Comparison of ENCODE assay signal across 8 cellular contexts in genomic region chr1:143709606-143710259, GRCh38.
DNase-seq lines count a peak whose midpoint lies in the region; ATAC-seq and TF ChIP-seq lines count a peak whose summit lies in the region.
"Not testable (repeated sequence)": the region's sequence is repeated elsewhere in the genome, so short reads cannot be mapped to it uniquely, and the experiment has no call there.

No MANE protein-coding gene starts in this region.

- ATAC-seq in HG02885 (IDR thresholded peaks at IDR 0.05; ENCODE audit: poor library complexity, unreplicated experiment), result peak; percentile 44
- ATAC-seq in mucosa of descending colon, result peak; percentile 63

- intact Hi-C loops in A673 (cut with micrococcal nuclease; ENCODE audit: unreplicated experiment), result loop anchor here (10.0 kb wide), 1 partner anchor 65 kb away; no protein-coding TSS in a partner anchor
- intact Hi-C loops in adrenal gland (cut with DNase I); mucosa of descending colon (cut with DNase I, micrococcal nuclease): not testable (repeated sequence)

- H3K4me3 ChIP-seq in A673 (ENCODE audit: low read depth, low read length, poor library complexity, severe bottlenecking); adrenal gland; fibroblast of the aortic adventitia (ENCODE audit: low read depth, low read length); mucosa of descending colon: not testable (repeated sequence)

- peak; percentile 57 for TF ChIP-seq CTCF in A673 (conservative IDR thresholded peaks at IDR 0.05; ENCODE audit: low read depth, low read length)
- peak in 5 of 6 experiments; percentile 21 to 63 (median 29) for TF ChIP-seq CTCF in adrenal gland (IDR thresholded peaks at IDR 0.05)
- TF ChIP-seq CTCF in fibroblast of the aortic adventitia (IDR thresholded peaks at IDR 0.05; ENCODE audit: insufficient read depth, low read length), result peak; percentile 49
- TF ChIP-seq CTCF in mucosa of descending colon (IDR thresholded peaks at IDR 0.05), result not testable (repeated sequence)

- POLR2A ChIA-PET in A673 (lab: Charles Lee; ENCODE audit: low non-redundant PET), result not testable (repeated sequence)

- not testable (repeated sequence) for H3K27ac ChIP-seq in A673 (ENCODE audit: low read depth, low read length, poor library complexity, severe bottlenecking); adrenal gland

- not testable (repeated sequence) for BruUV-seq in A673 (replicated peaks; lab: Mats Ljungman, UMichigan)

- H3K9me3 ChIP-seq in A673 (ENCODE audit: low read depth, low read length, poor library complexity, severe bottlenecking); adrenal gland (replicated peaks in 1 of 3); mucosa of descending colon: not testable (repeated sequence)

- peak; percentile 48 for DNase-seq in A673 (ENCODE audit: low spot score)
- peak; percentile 14 for DNase-seq in GF-D8 (lab: John Stamatoyannopoulos, UW)
- peak; percentile 12 for DNase-seq in NCI-H2227 (lab: John Stamatoyannopoulos, UW; ENCODE audit: unreplicated experiment)
- DNase-seq in SW480 (ENCODE audit: low spot score), result peak; percentile 2
- peak in 5 of 7 donors; percentile 7 to 65 (median 20) for DNase-seq in adrenal gland
- DNase-seq in fibroblast of the aortic adventitia (ENCODE audit: low read depth), result peak; percentile 20
- DNase-seq in mucosa of descending colon, result peak in 1 of 3 donors; percentile 67

- WGBS in adrenal gland, 4 donors, result 32 to 47% (median 34%) methylated on average over 10 of the region's 10 CpGs

- not testable (repeated sequence) for TF ChIP-seq POLR2A in adrenal gland (IDR thresholded peaks at IDR 0.05)

- not testable (repeated sequence) for H3K36me3 ChIP-seq in A673 (ENCODE audit: insufficient read depth, low read length, poor library complexity, severe bottlenecking); adrenal gland (replicated peaks in 1 of 2); mucosa of descending colon (ENCODE audit: low read depth)

- not testable (repeated sequence) for H3K4me1 ChIP-seq in A673 (ENCODE audit: insufficient read depth, low read length, poor library complexity, severe bottlenecking); adrenal gland (replicated peaks in 1 of 2); mucosa of descending colon (ENCODE audit: low read depth)

- H3K27me3 ChIP-seq in A673 (replicated peaks; ENCODE audit: insufficient read depth, low read depth, low read length, poor library complexity); adrenal gland: not testable (repeated sequence)

- CTCF ChIA-PET in A673 (lab: Charles Lee), result not testable (repeated sequence)
